12 cellular contexts compared by ENCODE assay signal in the genomic region with DNA sequence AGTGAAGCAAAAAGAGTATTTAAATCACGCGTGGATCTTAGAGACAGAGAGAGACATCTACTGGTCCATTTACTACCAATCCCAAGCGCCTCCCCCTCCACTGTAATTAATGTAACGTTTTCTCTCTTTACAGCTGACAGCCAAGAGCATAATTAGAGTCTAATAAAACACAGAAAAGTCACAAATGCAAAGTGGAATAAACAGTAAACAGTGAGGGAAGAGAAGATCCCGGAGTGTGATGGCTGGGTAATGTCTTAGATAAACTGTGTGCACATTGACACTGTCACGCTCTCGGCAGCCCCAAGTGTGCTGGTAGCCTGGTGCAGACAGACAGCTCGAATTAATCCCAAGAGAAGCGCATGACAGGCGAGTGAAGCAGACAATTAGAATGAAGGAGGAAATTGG.
A peak's percentile ranks its signal among the peaks of the same experiment; 100 is the strongest.
DNase-seq lines count a peak whose midpoint lies in the region; ATAC-seq and TF ChIP-seq lines count a peak whose summit lies in the region.
"Had no signal": no experiment of that assay in that cellular context is flagged by ENCODE, and none has a peak within 500 bp of the region (broad histone marks: within the 10 kb centered on the region; RNA-seq: fewer than 3 reads in every experiment).

No MANE protein-coding gene starts in this region.

- peak overlapping the region; percentile 85 for H3K4me2 ChIP-seq in KMS-11
- peak overlapping the region; percentile 56 for H3K4me2 ChIP-seq in OCI-LY1 (ENCODE audit: low read length)

- no peak for TF ChIP-seq CTCF in KMS-11 (conservative IDR thresholded peaks at IDR 0.05; ENCODE audit: low read depth, low read length)
- TF ChIP-seq CTCF in OCI-LY1 (IDR thresholded peaks at IDR 0.05; ENCODE audit: low read length): peak; percentile 35; the same call in 1 of the 2 replicates

- H3K79me2 ChIP-seq in KMS-11 (ENCODE audit: insufficient read depth, low read depth) (no peaks in the 10 kb centered on the region), OCI-LY1 (ENCODE audit: insufficient read depth, low read length) (no peaks in the 10 kb centered on the region)

- intact Hi-C loops in head of caudate nucleus (cut with DNase I): no loop called here

- no peak overlapping the region for H3K4me3 ChIP-seq in KMS-11 (IDR thresholded peaks at IDR 0.05; ENCODE audit: insufficient read depth, low read depth, low read length)
- H3K4me3 ChIP-seq in OCI-LY1 (ENCODE audit: low read depth, low read length, poor library complexity, severe bottlenecking): peak overlapping the region; percentile 50
- H3K4me3 ChIP-seq: upper lobe of left lung had no signal

- no peaks in the 10 kb centered on the region for H3F3A ChIP-seq in OCI-LY1 (ENCODE audit: insufficient read depth, low read length)

- H4K20me1 ChIP-seq in KMS-11 (ENCODE audit: insufficient read depth) (no peaks in the 10 kb centered on the region), OCI-LY1 (ENCODE audit: insufficient read depth, low read length) (no peaks in the 10 kb centered on the region)

- H3K27ac ChIP-seq in KMS-11 (peak overlapping the region; percentile 38; the same call in 1 of the 2 replicates), OCI-LY1 (ENCODE audit: low read depth, low read length, poor library complexity, severe bottlenecking) (peak overlapping the region; percentile 36)
- H3K27ac ChIP-seq: upper lobe of left lung, VCaP had no signal

- H3K36me3 ChIP-seq in KMS-11 (ENCODE audit: insufficient read depth): no peaks in the 10 kb centered on the region
- no peaks in the 10 kb centered on the region for H3K36me3 ChIP-seq in OCI-LY1 (ENCODE audit: insufficient read depth, low read length)
- H3K36me3 ChIP-seq: upper lobe of left lung had no signal

- no peak for ATAC-seq in GM18907 (IDR thresholded peaks at IDR 0.05; ENCODE audit: unreplicated experiment)
- ATAC-seq in HG03097 (IDR thresholded peaks at IDR 0.05; ENCODE audit: low FRiP score, unreplicated experiment): no peak

- peak overlapping the region; percentile 5; the same call in 1 of the 2 replicates for H3K9ac ChIP-seq in KMS-11
- H3K9ac ChIP-seq in OCI-LY1 (ENCODE audit: low read length): peak overlapping the region; percentile 36

- peak; percentile 36 to 87 (median 70) for DNase-seq in head of caudate nucleus
- DNase-seq in putamen (ENCODE audit: low spot score): peak; percentile 88
- DNase-seq in activated CD8-positive, alpha-beta memory T cell treated with anti-CD3 and anti-CD28 coated beads for 24 hours: no peak
- DNase-seq in T-helper 2 cell: no peak
- DNase-seq: left cardiac atrium; stimulated activated CD4-positive, alpha-beta T cell treated with anti-CD3 and anti-CD28 coated beads, Interleukin-1b, Interleukin-23, amount 100 ng/mL, for 48 hours; upper lobe of left lung had no signal

- H3K9me3 ChIP-seq in OCI-LY1 (ENCODE audit: low read length): no peaks in the 10 kb centered on the region
- H3K9me3 ChIP-seq: upper lobe of left lung had no signal

- H3K9me2 ChIP-seq in OCI-LY1 (ENCODE audit: low read depth, low read length): no peaks in the 10 kb centered on the region

- no peaks in the 10 kb centered on the region for H3K27me3 ChIP-seq in KMS-11 (ENCODE audit: insufficient read depth, low read depth)
- H3K27me3 ChIP-seq in OCI-LY1 (ENCODE audit: insufficient read depth, low read length): no peaks in the 10 kb centered on the region
- H3K27me3 ChIP-seq: upper lobe of left lung had no signal

- peaks cover 55% of the 10 kb centered on the region for H3K4me1 ChIP-seq in KMS-11 (ENCODE audit: low read depth, poor library complexity, severe bottlenecking)
- H3K4me1 ChIP-seq in OCI-LY1 (ENCODE audit: insufficient read depth, low read length, severe bottlenecking): peaks cover 34% of the 10 kb centered on the region
- H3K4me1 ChIP-seq: upper lobe of left lung had no signal

- H2AFZ ChIP-seq in KMS-11 (ENCODE audit: low read depth) (peak overlapping the region; percentile 23; the same call in 1 of the 2 replicates), OCI-LY1 (ENCODE audit: low read length) (peak overlapping the region; percentile 91)

Comparison
In these comparisons a context has a peak if more than half of its experiments do, and no peak if none do; other contexts are left out.
1. DNase-seq: peak in head of caudate nucleus (42 of 42) and putamen (single experiment); none in activated CD8-positive, alpha-beta memory T cell treated with anti-CD3 and anti-CD28 coated beads for 24 hours (single experiment) and T-helper 2 cell (0 of 5).